In genomic region chr1:222240536-222241181, GRCh38 we compare ENCODE assay signal across 11 cellular contexts.
DNase-seq lines count a peak whose midpoint lies in the region; ATAC-seq, FAIRE-seq and TF ChIP-seq lines count a peak whose summit lies in the region.
"Had no signal": no experiment of that assay in that cellular context is flagged by ENCODE, and none has a peak within 500 bp of the region (broad histone marks: within the 10 kb centered on the region; RNA-seq: fewer than 3 reads in every experiment).

No MANE protein-coding gene starts in this region.

- 83 to 88% methylated on average over 7 of the region's 7 CpGs for WGBS in thyroid gland, 2 donors

- H3K4me3 Mint-ChIP-seq in activated T-helper 2 cell treated with anti-CD3 and anti-CD28 coated beads, Interferon-gamma antibody, Interleukin-2, Interleukin-4, amounts not matched to agents 10 μg/mL and 5 μg/mL and 100 μg/mL, durations not matched to agents 14 hours and 24 hours and 36 hours (ENCODE audit: low read depth) = no peak overlapping the region
- H3K4me3 Mint-ChIP-seq: CD14-positive monocyte had no signal

- no peaks in the 10 kb centered on the region for H3K4me1 Mint-ChIP-seq in activated T-helper 2 cell treated with anti-CD3 and anti-CD28 coated beads, Interferon-gamma antibody, Interleukin-2, Interleukin-4, amounts not matched to agents 10 μg/mL and 5 μg/mL and 100 μg/mL, durations not matched to agents 14 hours and 24 hours and 36 hours (ENCODE audit: low read depth)
- H3K4me1 Mint-ChIP-seq: CD14-positive monocyte had no signal

- H3K27me3 Mint-ChIP-seq in activated T-helper 2 cell treated with anti-CD3 and anti-CD28 coated beads, Interferon-gamma antibody, Interleukin-2, Interleukin-4, amounts not matched to agents 10 μg/mL and 5 μg/mL and 100 μg/mL, durations not matched to agents 14 hours and 24 hours and 36 hours (ENCODE audit: low read depth) = no peaks in the 10 kb centered on the region

- H3K4me3 ChIP-seq in thyroid gland (replicated peaks in 1 of 3) = no peak overlapping the region
- H3K4me3 ChIP-seq: gastroesophageal sphincter had no signal

- no peaks in the 10 kb centered on the region for H3K4me1 ChIP-seq in thyroid gland
- H3K4me1 ChIP-seq: gastroesophageal sphincter had no signal

- no peaks in the 10 kb centered on the region for H3K36me3 ChIP-seq in thyroid gland
- H3K36me3 ChIP-seq: gastroesophageal sphincter had no signal

- H3K9me3 Mint-ChIP-seq in activated T-helper 2 cell treated with anti-CD3 and anti-CD28 coated beads, Interferon-gamma antibody, Interleukin-2, Interleukin-4, amounts not matched to agents 10 μg/mL and 5 μg/mL and 100 μg/mL, durations not matched to agents 14 hours and 24 hours and 36 hours = no peaks in the 10 kb centered on the region

- H3K27ac ChIP-seq in thyroid gland = no peak overlapping the region
- H3K27ac ChIP-seq: gastroesophageal sphincter had no signal

- H3K27ac Mint-ChIP-seq in activated T-helper 2 cell treated with anti-CD3 and anti-CD28 coated beads, Interferon-gamma antibody, Interleukin-2, Interleukin-4, amounts not matched to agents 10 μg/mL and 5 μg/mL and 100 μg/mL, durations not matched to agents 14 hours and 24 hours and 36 hours = no peak overlapping the region
- H3K27ac Mint-ChIP-seq: CD14-positive monocyte had no signal

- no peaks in the 10 kb centered on the region for H3K27me3 ChIP-seq in thyroid gland
- H3K27me3 ChIP-seq: gastroesophageal sphincter had no signal

- no peaks in the 10 kb centered on the region for H3K36me3 Mint-ChIP-seq in activated T-helper 2 cell treated with anti-CD3 and anti-CD28 coated beads, Interferon-gamma antibody, Interleukin-2, Interleukin-4, amounts not matched to agents 10 μg/mL and 5 μg/mL and 100 μg/mL, durations not matched to agents 14 hours and 24 hours and 36 hours (ENCODE audit: low read depth)
- H3K36me3 Mint-ChIP-seq: CD14-positive monocyte had no signal

- intact Hi-C loops in thyroid gland (cut with DNase I) = no loop called here
- intact Hi-C loops in activated T-helper 2 cell treated with anti-CD3 and anti-CD28 coated beads, Interferon-gamma antibody, Interleukin-2, Interleukin-4, amounts not matched to agents 10 μg/mL and 5 μg/mL and 100 μg/mL, durations not matched to agents 14 hours and 24 hours and 36 hours (cut with micrococcal nuclease) = no loop called here

- no peak for ATAC-seq in GM21381 (IDR thresholded peaks at IDR 0.05; ENCODE audit: unreplicated experiment)
- ATAC-seq: gastroesophageal sphincter had no signal

- TF ChIP-seq CTCF in thyroid gland (IDR thresholded peaks at IDR 0.05) = no peak

- DNase-seq in AG08396 (ENCODE audit: low spot score) = peak; percentile 43
- peak; percentile 14 for DNase-seq in H54 (ENCODE audit: insufficient read length, low spot score)
- DNase-seq in amniotic epithelial cell (ENCODE audit: low read depth) = peak; percentile 84
- DNase-seq in inferior parietal cortex (ENCODE audit: extremely low spot score) = peak; percentile 8
- DNase-seq in SW480 (ENCODE audit: low spot score) = no peak
- no peak for DNase-seq in thyroid gland
- no peak for DNase-seq in activated T-helper 2 cell treated with anti-CD3 and anti-CD28 coated beads, Interferon-gamma antibody, Interleukin-2, Interleukin-4, amounts not matched to agents 10 μg/mL and 5 μg/mL and 100 μg/mL, durations not matched to agents 14 hours and 24 hours and 36 hours (ENCODE audit: low spot score)
- DNase-seq: occipital lobe had no signal

- H3K9me3 ChIP-seq in thyroid gland = no peaks in the 10 kb centered on the region
- H3K9me3 ChIP-seq: gastroesophageal sphincter had no signal

- TF ChIP-seq POLR2A in H54 (IDR thresholded peaks at IDR 0.05; ENCODE audit: low read depth, low read length) = no peak
- no peak for TF ChIP-seq POLR2A in thyroid gland (IDR thresholded peaks at IDR 0.05)

- FAIRE-seq in H54 (lab: Jason Lieb, UNC) = peak; percentile 23

Comparison
In these comparisons a context has a peak if more than half of its experiments do, and no peak if none do; other contexts are left out.
1. DNase-seq: peak in AG08396 (single experiment), H54 (single experiment), amniotic epithelial cell (single experiment) and inferior parietal cortex (single experiment); none in SW480 (single experiment), thyroid gland (0 of 2) and activated T-helper 2 cell treated with anti-CD3 and anti-CD28 coated beads, Interferon-gamma antibody, Interleukin-2, Interleukin-4, amounts not matched to agents 10 μg/mL and 5 μg/mL and 100 μg/mL, durations not matched to agents 14 hours and 24 hours and 36 hours (single experiment).